22 cellular contexts compared by ENCODE assay signal in genomic region chr2:27621524-27621923, GRCh38. TPM values are rescaled to one million over a fixed set of nuclear protein-coding genes. Genes with fewer than 3 reads are reported as not detected.
A peak's percentile ranks its signal among the peaks of the same experiment; 100 is the strongest.
DNase-seq lines count a peak whose midpoint lies in the region; ATAC-seq, FAIRE-seq and TF ChIP-seq lines count a peak whose summit lies in the region.
"Had no signal": no experiment of that assay in that cellular context is flagged by ENCODE, and none has a peak within 500 bp of the region (broad histone marks: within the 10 kb centered on the region; RNA-seq: fewer than 3 reads in every experiment).

No MANE protein-coding gene starts in this region.

- H4K8ac ChIP-seq in mesenchymal stem cell (ENCODE audit: low read length), result no peak overlapping the region

- 71% methylated on average over 1 of the region's 1 CpG for WGBS in mesenchymal stem cell

- H3K14ac ChIP-seq in mesenchymal stem cell (ENCODE audit: low read length in 2 of 2), result no peak overlapping the region

- intact Hi-C loops in head of caudate nucleus (cut with DNase I), result no loop called here

- peaks cover 58% of the 10 kb centered on the region for H3K36me3 ChIP-seq in Karpas-422 (ENCODE audit: insufficient read depth, low read length)
- peaks cover 31% of the 10 kb centered on the region for H3K36me3 ChIP-seq in brain microvascular endothelial cell (replicated peaks)
- peaks cover 17 to 85% of the 10 kb centered on the region in 2 experiments for H3K36me3 ChIP-seq in mesenchymal stem cell (ENCODE audit: control insufficient read depth in 1 of 2, insufficient read depth in 2 of 2, low read depth in 1 of 2, low read length in 2 of 2)
- H3K36me3 ChIP-seq: neural progenitor cell had no signal

- no peak overlapping the region for H2AFZ ChIP-seq in Karpas-422 (ENCODE audit: low read length)
- H2AFZ ChIP-seq in mesenchymal stem cell (ENCODE audit: low read depth, low read length), result no peak overlapping the region
- H2AFZ ChIP-seq: neural progenitor cell had no signal

- DNase-seq in D721Med (ENCODE audit: insufficient read length, low spot score) (no peak), Karpas-422 (peak; percentile 39), brain microvascular endothelial cell (no peak), mesenchymal stem cell (no peak), NCI-H146 treated with DMSO at 0.1 percent for 48 hours (lab: John Stamatoyannopoulos, UW; ENCODE audit: unreplicated experiment) (no peak), head of caudate nucleus (no peak), putamen (ENCODE audit: low spot score) (no peak)
- DNase-seq: activated CD4-positive, alpha-beta memory T cell treated with anti-CD3 and anti-CD28 coated beads for 36 hours; activated gamma-delta T cell treated with Interleukin-2 at 50 U/mL for 16 hours; anterior cingulate cortex; CD8-positive, alpha-beta T cell; immature natural killer cell; IMR-90; left lung; NCI-H1436; NCI-H524 treated with DMSO at 0.1 percent for 48 hours; psoas muscle; Right ventricle myocardium superior; stimulated activated CD4-positive, alpha-beta T cell treated with anti-CD3 and anti-CD28 coated beads, Interleukin-1b, Interleukin-23, amount 100 ng/mL, for 48 hours; stimulated activated naive CD4-positive, alpha-beta T cell had no signal

- ATAC-seq in GM21786 (IDR thresholded peaks at IDR 0.05; ENCODE audit: unreplicated experiment), result no peak
- ATAC-seq: CD8-positive, alpha-beta T cell; left lung; psoas muscle had no signal

- H4K91ac ChIP-seq in mesenchymal stem cell (ENCODE audit: low read length), result no peak overlapping the region

- H3K4me1 ChIP-seq in Karpas-422 (ENCODE audit: low read length) (no peaks in the 10 kb centered on the region), mesenchymal stem cell (ENCODE audit: control insufficient read depth, insufficient read depth, low read depth, low read length) (peaks cover 2% of the 10 kb centered on the region)
- H3K4me1 ChIP-seq: neural progenitor cell had no signal

- no peak overlapping the region for H3K27ac ChIP-seq in Karpas-422 (ENCODE audit: low read length)
- H3K27ac ChIP-seq in brain microvascular endothelial cell, result no peak overlapping the region
- H3K27ac ChIP-seq in mesenchymal stem cell (ENCODE audit: low read length, poor library complexity, severe bottlenecking), result peak overlapping the region; percentile 15
- H3K27ac ChIP-seq: left lung, neural progenitor cell, psoas muscle had no signal

- H3K4me2 ChIP-seq in Karpas-422 (ENCODE audit: low read depth, low read length, poor library complexity, severe bottlenecking) (no peak overlapping the region), mesenchymal stem cell (ENCODE audit: low read length, poor library complexity, severe bottlenecking) (no peak overlapping the region)
- H3K4me2 ChIP-seq: neural progenitor cell had no signal

- H3K4me3 ChIP-seq in Karpas-422 (ENCODE audit: low read length) (no peak overlapping the region), brain microvascular endothelial cell (ENCODE audit: low read depth, low read length) (no peak overlapping the region), mesenchymal stem cell (ENCODE audit: insufficient read depth in 1 of 2, low read depth in 1 of 2, low read length in 2 of 2) (no peak overlapping the region)
- H3K4me3 ChIP-seq: left lung, neural progenitor cell, psoas muscle had no signal

- H3K9ac ChIP-seq in Karpas-422 (ENCODE audit: low read length) (no peak overlapping the region), mesenchymal stem cell (ENCODE audit: low read length) (no peak overlapping the region)
- H3K9ac ChIP-seq: neural progenitor cell had no signal

- no peak for FAIRE-seq in D721Med (lab: Jason Lieb, UNC)

- no peaks in the 10 kb centered on the region for H3K27me3 ChIP-seq in Karpas-422 (ENCODE audit: low read length)
- H3K27me3 ChIP-seq in brain microvascular endothelial cell (replicated peaks), result no peaks in the 10 kb centered on the region
- no peaks in the 10 kb centered on the region for H3K27me3 ChIP-seq in mesenchymal stem cell (ENCODE audit: control insufficient read depth in 1 of 2, insufficient read depth in 1 of 2, low read length in 2 of 2)
- H3K27me3 ChIP-seq: left lung, neural progenitor cell had no signal

- in situ Hi-C loops in brain microvascular endothelial cell (cut with HindIII; ENCODE audit: low pct_ligation_motif_present, low sequenced_read_pairs), result no loop called here

- H3K9me2 ChIP-seq in Karpas-422 (replicated peaks; ENCODE audit: insufficient read depth, low read length), result no peaks in the 10 kb centered on the region

- H3K18ac ChIP-seq in mesenchymal stem cell (ENCODE audit: low read depth in 1 of 2, low read length in 2 of 2), result no peak overlapping the region

- no peak overlapping the region for H3K4ac ChIP-seq in mesenchymal stem cell (ENCODE audit: low read depth in 1 of 2, low read length in 2 of 2)

- no peak overlapping the region for H3K23ac ChIP-seq in mesenchymal stem cell (ENCODE audit: low read length in 2 of 2)

- no peaks in the 10 kb centered on the region for H4K20me1 ChIP-seq in Karpas-422 (ENCODE audit: insufficient read depth, low read depth, low read length)

- peak overlapping the region; percentile 94 for H2AK5ac ChIP-seq in mesenchymal stem cell (ENCODE audit: low read length, severe bottlenecking)

- TF ChIP-seq CTCF in D721Med (IDR thresholded peaks at IDR 0.05; ENCODE audit: insufficient read depth, missing control alignments) (peak; percentile 17), brain microvascular endothelial cell (IDR thresholded peaks at IDR 0.05; ENCODE audit: low read depth, low read length, missing control alignments) (peak; percentile 39)

- no peaks in the 10 kb centered on the region for H3K79me2 ChIP-seq in Karpas-422 (ENCODE audit: low read length)

- no peak overlapping the region for H2BK12ac ChIP-seq in mesenchymal stem cell (ENCODE audit: low read length in 2 of 2)

- H3K79me1 ChIP-seq in mesenchymal stem cell (replicated peaks; ENCODE audit: low read length, poor library complexity, severe bottlenecking), result peaks cover 10% of the 10 kb centered on the region

- H2BK15ac ChIP-seq in mesenchymal stem cell (ENCODE audit: low read depth, poor library complexity, severe bottlenecking), result no peak overlapping the region

- H2BK5ac ChIP-seq in mesenchymal stem cell (ENCODE audit: low read depth, low read length, poor library complexity, severe bottlenecking), result no peak overlapping the region

- no peak overlapping the region for H2BK120ac ChIP-seq in mesenchymal stem cell (ENCODE audit: low read depth, low read length)

- no peaks in the 10 kb centered on the region for H3K9me3 ChIP-seq in Karpas-422 (ENCODE audit: low read length)
- no peaks in the 10 kb centered on the region for H3K9me3 ChIP-seq in mesenchymal stem cell (ENCODE audit: control insufficient read depth, low read length)
- H3K9me3 ChIP-seq: left lung, psoas muscle had no signal

RNA-seq across cellular contexts. Expression of gene CCDC121, which starts 7.3 kb away (rescaled TPM):
- total RNA-seq in Karpas-422 (2014; rRNA removed; shearing (Covaris generic); ENCODE audit: low replicate concordance), result 1.2 and 2.9 TPM in 2 replicates
- polyA plus RNA-seq in mesenchymal stem cell (2013, experiment 1 of 2), result 1.1 TPM
- 1.6 TPM for polyA plus RNA-seq in mesenchymal stem cell (2013, experiment 2 of 2)

RNA-seq across cellular contexts. Expression of gene GPN1, which starts 7.3 kb away (rescaled TPM):
- 24.4 and 30.0 TPM in 2 replicates for total RNA-seq in Karpas-422 (2014; rRNA removed; shearing (Covaris generic); ENCODE audit: low replicate concordance)
- polyA plus RNA-seq in mesenchymal stem cell (2013, experiment 1 of 2), result 26.6 TPM
- polyA plus RNA-seq in mesenchymal stem cell (2013, experiment 2 of 2), result 26.4 TPM

RNA-seq across cellular contexts. Expression of gene ZNF512, which starts 38.7 kb away (rescaled TPM):
- total RNA-seq in Karpas-422 (2014; rRNA removed; shearing (Covaris generic); ENCODE audit: low replicate concordance), result 38.3 and 43.7 TPM in 2 replicates
- 21.6 TPM for polyA plus RNA-seq in mesenchymal stem cell (2013, experiment 1 of 2)
- 20.7 TPM for polyA plus RNA-seq in mesenchymal stem cell (2013, experiment 2 of 2)

RNA-seq across cellular contexts. Expression of gene SUPT7L, which starts 41.9 kb away (rescaled TPM):
- total RNA-seq in Karpas-422 (2014; rRNA removed; shearing (Covaris generic); ENCODE audit: low replicate concordance), result 27.9 and 47.9 TPM in 2 replicates
- polyA plus RNA-seq in mesenchymal stem cell (2013, experiment 1 of 2), result 25.1 TPM
- polyA plus RNA-seq in mesenchymal stem cell (2013, experiment 2 of 2), result 25.0 TPM

RNA-seq across cellular contexts. Expression of gene SLC4A1AP, which starts 42.2 kb away (rescaled TPM):
- 19.8 and 30.1 TPM in 2 replicates for total RNA-seq in Karpas-422 (2014; rRNA removed; shearing (Covaris generic); ENCODE audit: low replicate concordance)
- polyA plus RNA-seq in mesenchymal stem cell (2013, experiment 1 of 2), result 21.1 TPM
- polyA plus RNA-seq in mesenchymal stem cell (2013, experiment 2 of 2), result 20.7 TPM
